8 cellular contexts compared by ENCODE assay signal in genomic region chr17:28572294-28573099, GRCh38. TPM values are rescaled to one million over a fixed set of nuclear protein-coding genes. Genes with fewer than 3 reads are reported as not detected.
A peak's percentile ranks its signal among the peaks of the same experiment; 100 is the strongest.
DNase-seq lines count a peak whose midpoint lies in the region; ATAC-seq and TF ChIP-seq lines count a peak whose summit lies in the region.

No MANE protein-coding gene starts in this region.

- H3K4me1 ChIP-seq in CD4-positive, alpha-beta memory T cell (ENCODE audit: insufficient read depth, low read length), result peaks cover 69% of the 10 kb centered on the region
- H3K4me1 ChIP-seq in neural progenitor cell (peaks cover 7% of the 10 kb centered on the region), BE2C (peaks cover 12% of the 10 kb centered on the region)

- peaks cover 20% of the 10 kb centered on the region for H3F3A ChIP-seq in neural progenitor cell (ENCODE audit: low read depth)

- no peaks in the 10 kb centered on the region for H3K36me3 ChIP-seq in CD4-positive, alpha-beta memory T cell (ENCODE audit: insufficient read depth, low read length)
- H3K36me3 ChIP-seq in neural progenitor cell (no peaks in the 10 kb centered on the region), BE2C (no peaks in the 10 kb centered on the region; the same call in 1 of the 2 replicates)

- DNase-seq in CD4-positive, alpha-beta memory T cell, result peak in 2 of 5 donors; percentile 16 to 27
- DNase-seq in NB4 (ENCODE audit: low read depth), result no peak
- no peak for DNase-seq in dorsolateral prefrontal cortex
- no peak for DNase-seq in neural progenitor cell (ENCODE audit: low spot score)
- no peak for DNase-seq in NCI-H146 treated with DMSO at 0.1 percent for 48 hours (lab: John Stamatoyannopoulos, UW; ENCODE audit: unreplicated experiment)
- DNase-seq in amniotic stem cell (lab: John Stamatoyannopoulos, UW), result no peak
- no peak for DNase-seq in BE2C

- H3K4me1 Mint-ChIP-seq in CD4-positive, alpha-beta memory T cell, result peaks cover 41 to 82% (median 59%) of the 10 kb centered on the region in 4 donors
- H3K4me1 Mint-ChIP-seq in neural progenitor cell, result peaks cover 31% of the 10 kb centered on the region

- TF ChIP-seq POLR2A in NB4 (IDR thresholded peaks at IDR 0.05; ENCODE audit: extremely low read depth, insufficient read length), result no peak

- H3K9me3 Mint-ChIP-seq in CD4-positive, alpha-beta memory T cell, result no peaks in the 10 kb centered on the region
- no peaks in the 10 kb centered on the region for H3K9me3 Mint-ChIP-seq in neural progenitor cell

- no peaks in the 10 kb centered on the region for H3K27me3 Mint-ChIP-seq in CD4-positive, alpha-beta memory T cell
- H3K27me3 Mint-ChIP-seq in neural progenitor cell (ENCODE audit: insufficient read depth, low read depth), result peaks cover 12% of the 10 kb centered on the region

- intact Hi-C loops in CD4-positive, alpha-beta memory T cell (cut with micrococcal nuclease), result no loop called here
- intact Hi-C loops in dorsolateral prefrontal cortex (cut with DNase I), result loop anchor here in 1 of 2 donors (10.0 kb wide), 1 partner anchor 218 kb away; the partner anchor contains the start of gene POLDIP2

- peak overlapping the region; percentile 80 to 98 (median 97) for H3K27ac Mint-ChIP-seq in CD4-positive, alpha-beta memory T cell
- no peak overlapping the region for H3K27ac Mint-ChIP-seq in neural progenitor cell

- H4K20me1 ChIP-seq in neural progenitor cell (ENCODE audit: low read depth), result peaks cover 17% of the 10 kb centered on the region

- no peaks in the 10 kb centered on the region for H3K27me3 ChIP-seq in CD4-positive, alpha-beta memory T cell (ENCODE audit: insufficient read depth, low read length)
- H3K27me3 ChIP-seq in dorsolateral prefrontal cortex (no peaks in the 10 kb centered on the region), neural progenitor cell (peaks cover 28% of the 10 kb centered on the region), BE2C (no peaks in the 10 kb centered on the region)

- no peaks in the 10 kb centered on the region for H3K9me3 ChIP-seq in CD4-positive, alpha-beta memory T cell (ENCODE audit: control insufficient read depth in 1 of 2, low read length in 2 of 2)
- H3K9me3 ChIP-seq in neural progenitor cell (ENCODE audit: low read depth) (no peaks in the 10 kb centered on the region), BE2C (no peaks in the 10 kb centered on the region)

- no peak overlapping the region for H3K9ac ChIP-seq in neural progenitor cell

- H3K4me3 ChIP-seq in CD4-positive, alpha-beta memory T cell (ENCODE audit: low read length in 2 of 2), result peak overlapping the region in 1 of 2 donors; percentile 59
- H3K4me3 ChIP-seq in NB4 (ENCODE audit: low read depth, low read length), result peak overlapping the region; percentile 77
- peak overlapping the region in 52 of 59 donors; percentile 7 to 100 (median 96) for H3K4me3 ChIP-seq in dorsolateral prefrontal cortex
- H3K4me3 ChIP-seq in neural progenitor cell, result no peak overlapping the region
- no peak overlapping the region for H3K4me3 ChIP-seq in BE2C (ENCODE audit: low read depth, low read length)

- TF ChIP-seq CTCF in NB4 (IDR thresholded peaks at IDR 0.05; ENCODE audit: low read depth, low read length) (no peak), dorsolateral prefrontal cortex (IDR thresholded peaks at IDR 0.05 in 54 of 56, conservative IDR thresholded peaks at IDR 0.05 in 2 of 56; ENCODE audit: low read depth in 1 of 56, partially characterized antibody in 56 of 56) (no peak), neural progenitor cell (IDR thresholded peaks at IDR 0.05) (no peak), BE2C (IDR thresholded peaks at IDR 0.05; ENCODE audit: low read depth, low read length) (no peak)

- H3K4me2 ChIP-seq in neural progenitor cell, result peak overlapping the region; percentile 84

- H2AFZ ChIP-seq in neural progenitor cell (replicated peaks), result no peak overlapping the region

- H3K27ac ChIP-seq in CD4-positive, alpha-beta memory T cell (ENCODE audit: low read depth, low read length), result peak overlapping the region; percentile 79
- H3K27ac ChIP-seq in dorsolateral prefrontal cortex (peak overlapping the region in 51 of 59 donors; percentile 28 to 94 (median 88)), neural progenitor cell (no peak overlapping the region)

- H3K36me3 Mint-ChIP-seq in CD4-positive, alpha-beta memory T cell, result peaks cover 5 to 27% of the 10 kb centered on the region in 2 donors
- peaks cover 6% of the 10 kb centered on the region for H3K36me3 Mint-ChIP-seq in neural progenitor cell

- H3K79me2 ChIP-seq in neural progenitor cell (ENCODE audit: low read depth), result peaks cover 30% of the 10 kb centered on the region

- peak overlapping the region; percentile 96 to 99 (median 97) for H3K4me3 Mint-ChIP-seq in CD4-positive, alpha-beta memory T cell
- H3K4me3 Mint-ChIP-seq in neural progenitor cell, result peak overlapping the region; percentile 97

- POLR2A ChIA-PET in CD4-positive, alpha-beta memory T cell (lab: Charles Lee; ENCODE audit: partially characterized antibody), result interaction anchor here (1.1 to 13.1 kb wide), 14 partner anchors 8 to 379 kb away, joined by 3 to 169 read pairs (median 10); partner anchors contain the start of genes BLTP2, PHF12, PROCA1 and RPL23A

- CTCF ChIA-PET in CD4-positive, alpha-beta memory T cell (lab: Charles Lee; ENCODE audit: partially characterized antibody), result interaction anchor here (0.9 to 4.6 kb wide), 7 partner anchors 16 to 42 kb away, joined by 3 to 26 read pairs (median 7); partner anchors contain the start of genes RSKR and UNC119

- no peak for ATAC-seq in HG03565 (IDR thresholded peaks at IDR 0.05; ENCODE audit: unreplicated experiment)

RNA-seq across cellular contexts. Expression of gene PIGS, which starts 1.2 kb away (rescaled TPM):
- total RNA-seq in CD4-positive, alpha-beta memory T cell, result 10 to 100 TPM; 57.9 to 58.2 TPM
- polyA plus RNA-seq in CD4-positive, alpha-beta memory T cell, result 10 to 100 TPM; 57.3 to 69.8 TPM
- 10 to 100 TPM; 35.5 to 70.3 (median 50.3) TPM for total RNA-seq in dorsolateral prefrontal cortex
- 15.2 and 39.5 TPM in 2 replicates for total RNA-seq in neural progenitor cell (ENCODE audit: low replicate concordance)
- 73.0 TPM for polyA plus RNA-seq in BE2C (2012; ENCODE audit: insufficient read depth, insufficient read length, low read depth)

RNA-seq across cellular contexts. Expression of gene ALDOC, which starts 4.2 kb away (rescaled TPM):
- 10 to 100 TPM; 30.1 to 33.7 TPM for total RNA-seq in CD4-positive, alpha-beta memory T cell
- 10 to 100 TPM; 50.2 to 62.2 TPM for polyA plus RNA-seq in CD4-positive, alpha-beta memory T cell
- total RNA-seq in dorsolateral prefrontal cortex, result 1,000 to 10,000 TPM in 1 of 120 experiments, 100 to 1,000 TPM in 119; 424 to 1,208 (median 663) TPM
- 38.6 and 66.6 TPM in 2 replicates for total RNA-seq in neural progenitor cell (ENCODE audit: low replicate concordance)
- 30.9 TPM for polyA plus RNA-seq in BE2C (2012; ENCODE audit: insufficient read depth, insufficient read length, low read depth)

RNA-seq across cellular contexts. Expression of gene UNC119, which starts 20.1 kb away (rescaled TPM):
- total RNA-seq in CD4-positive, alpha-beta memory T cell, result 10 to 100 TPM; 38.8 to 39.6 TPM
- polyA plus RNA-seq in CD4-positive, alpha-beta memory T cell, result 10 to 100 TPM; 31.8 to 44.0 TPM
- total RNA-seq in dorsolateral prefrontal cortex, result 10 to 100 TPM; 17.5 to 97.1 (median 51.6) TPM
- total RNA-seq in neural progenitor cell (ENCODE audit: low replicate concordance), result 61.4 and 103 TPM in 2 replicates
- 22.6 TPM for polyA plus RNA-seq in BE2C (2012; ENCODE audit: insufficient read depth, insufficient read length, low read depth)

RNA-seq across cellular contexts. Expression of gene SPAG5, which starts 26.3 kb away (rescaled TPM):
- total RNA-seq in CD4-positive, alpha-beta memory T cell, result 10 to 100 TPM in 1 of 2 experiments, 1 to 10 TPM in 1; 9.2 to 10.2 TPM
- 1 to 10 TPM in 1 of 2 donors, not detected in 1; 1.4 TPM for polyA plus RNA-seq in CD4-positive, alpha-beta memory T cell
- total RNA-seq in dorsolateral prefrontal cortex, result 10 to 100 TPM; 10.6 to 76.2 (median 27.7) TPM
- 141 TPM in 2 replicates for total RNA-seq in neural progenitor cell (ENCODE audit: low replicate concordance)
- 16.4 TPM for polyA plus RNA-seq in BE2C (2012; ENCODE audit: insufficient read depth, insufficient read length, low read depth)

RNA-seq across cellular contexts. Expression of gene RSKR, which starts 41.5 kb away (rescaled TPM):
- total RNA-seq in CD4-positive, alpha-beta memory T cell, result 10 to 100 TPM; 27.2 to 29.6 TPM
- not detected for polyA plus RNA-seq in CD4-positive, alpha-beta memory T cell
- total RNA-seq in dorsolateral prefrontal cortex (100 to 1,000 TPM in 32 of 120 experiments, 10 to 100 TPM in 88; 41.6 to 215 (median 83.8) TPM), neural progenitor cell (ENCODE audit: low replicate concordance) (26.5 and 31.8 TPM in 2 replicates)
- 10.1 TPM for polyA plus RNA-seq in BE2C (2012; ENCODE audit: insufficient read depth, insufficient read length, low read depth)

Comparison
In these comparisons a context has a peak if more than half of its experiments do, and no peak if none do; other contexts are left out.
1. H3K4me3 ChIP-seq: peak in NB4 (single experiment) and dorsolateral prefrontal cortex (52 of 59); none in neural progenitor cell (single experiment) and BE2C (single experiment).